1 cellular context compared by ENCODE assay signal in the genomic region with DNA sequence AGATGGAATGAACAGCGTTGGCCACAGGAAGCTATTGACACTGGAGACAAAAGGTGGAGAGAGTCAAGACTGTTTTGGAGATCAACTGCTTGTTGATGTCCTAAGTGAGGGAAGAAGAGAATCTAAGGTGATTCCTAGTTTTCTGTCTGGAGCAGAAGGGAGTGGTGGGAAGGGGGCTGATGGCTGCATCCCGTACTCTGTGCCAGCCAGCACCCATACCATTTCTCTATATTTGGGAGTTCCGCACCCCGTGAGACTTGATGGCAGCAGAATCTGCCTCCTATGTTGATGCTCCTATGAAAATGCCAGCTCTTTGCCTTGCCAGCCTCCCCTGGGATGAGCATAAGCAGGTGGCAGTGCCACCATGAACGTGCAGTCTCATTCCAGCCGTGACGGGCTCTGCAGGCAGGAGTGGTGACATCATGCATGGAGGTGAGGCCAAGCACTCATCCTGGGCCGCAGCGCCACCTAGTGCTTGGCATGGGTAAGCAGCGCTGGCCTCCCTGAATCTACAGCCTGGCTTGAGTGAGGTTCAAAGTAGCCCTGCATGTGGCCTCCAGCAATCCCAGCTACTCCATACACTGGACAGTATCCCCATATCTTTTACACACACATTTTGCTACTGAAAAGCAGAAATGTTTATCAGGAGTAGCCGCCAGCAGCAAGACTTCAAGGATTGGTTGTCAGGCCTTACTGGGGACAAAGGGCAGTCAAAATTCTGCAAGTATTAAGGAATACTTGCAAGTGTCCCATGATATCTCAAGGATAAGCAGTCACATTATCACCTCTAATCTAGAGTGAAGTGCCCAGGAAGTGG.
TF ChIP-seq lines count a peak whose summit lies in the region.

No MANE protein-coding gene starts in this region.

TF ChIP-seq in GM12878, 131 proteins besides CTCF, POLR2A, EP300 and RAD21 (continued from another document):
- TF ChIP-seq, protein P1, sequence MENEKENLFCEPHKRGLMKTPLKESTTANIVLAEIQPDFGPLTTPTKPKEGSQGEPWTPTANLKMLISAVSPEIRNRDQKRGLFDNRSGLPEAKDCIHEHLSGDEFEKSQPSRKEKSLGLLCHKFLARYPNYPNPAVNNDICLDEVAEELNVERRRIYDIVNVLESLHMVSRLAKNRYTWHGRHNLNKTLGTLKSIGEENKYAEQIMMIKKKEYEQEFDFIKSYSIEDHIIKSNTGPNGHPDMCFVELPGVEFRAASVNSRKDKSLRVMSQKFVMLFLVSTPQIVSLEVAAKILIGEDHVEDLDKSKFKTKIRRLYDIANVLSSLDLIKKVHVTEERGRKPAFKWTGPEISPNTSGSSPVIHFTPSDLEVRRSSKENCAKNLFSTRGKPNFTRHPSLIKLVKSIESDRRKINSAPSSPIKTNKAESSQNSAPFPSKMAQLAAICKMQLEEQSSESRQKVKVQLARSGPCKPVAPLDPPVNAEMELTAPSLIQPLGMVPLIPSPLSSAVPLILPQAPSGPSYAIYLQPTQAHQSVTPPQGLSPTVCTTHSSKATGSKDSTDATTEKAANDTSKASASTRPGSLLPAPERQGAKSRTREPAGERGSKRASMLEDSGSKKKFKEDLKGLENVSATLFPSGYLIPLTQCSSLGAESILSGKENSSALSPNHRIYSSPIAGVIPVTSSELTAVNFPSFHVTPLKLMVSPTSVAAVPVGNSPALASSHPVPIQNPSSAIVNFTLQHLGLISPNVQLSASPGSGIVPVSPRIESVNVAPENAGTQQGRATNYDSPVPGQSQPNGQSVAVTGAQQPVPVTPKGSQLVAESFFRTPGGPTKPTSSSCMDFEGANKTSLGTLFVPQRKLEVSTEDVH (IDR thresholded peaks at IDR 0.05; ENCODE audit: low read depth, partially characterized antibody) = no peak
- TF ChIP-seq SP1 (IDR thresholded peaks at IDR 0.05; ENCODE audit: low read depth, low read length) (no peak), HDAC2 (IDR thresholded peaks at IDR 0.05) (no peak), CHD1 (IDR thresholded peaks at IDR 0.05; ENCODE audit: low read depth, low read length) (no peak), IKZF1 (conservative IDR thresholded peaks at IDR 0.05) (0 out of 2 replicates have a peak, but pooled peaks have one; percentile 18), RCOR1 (conservative IDR thresholded peaks at IDR 0.05; ENCODE audit: low read depth, low read length) (no peak), ZNF207 (IDR thresholded peaks at IDR 0.05; ENCODE audit: borderline replicate concordance) (no peak), IRF4 (IDR thresholded peaks at IDR 0.05; ENCODE audit: low read depth, low read length) (0 out of 2 replicates have a peak, but pooled peaks have one; percentile 38), BHLHE40 (IDR thresholded peaks at IDR 0.05; ENCODE audit: borderline replicate concordance in 1 of 2, low read depth in 2 of 2, low read length in 1 of 2) (peak in 1 of 2 experiments; percentile 69; a peak in 1 of 4 replicates), STAT3 (IDR thresholded peaks at IDR 0.05; ENCODE audit: low read depth, low read length) (no peak), RUNX3 (IDR thresholded peaks at IDR 0.05; ENCODE audit: low read length) (no peak), HDGF (IDR thresholded peaks at IDR 0.05) (no peak), ZNF24 (IDR thresholded peaks at IDR 0.05) (no peak), KLF5 (IDR thresholded peaks at IDR 0.05; ENCODE audit: partially characterized antibody) (no peak), CREB1 (IDR thresholded peaks at IDR 0.05; ENCODE audit: low read depth) (peak; percentile 41; the same call in 1 of the 2 replicates), YY1 (IDR thresholded peaks at IDR 0.05; ENCODE audit: low read depth, low read length) (peak; percentile 59; the same call in 1 of the 2 replicates), HCFC1 (IDR thresholded peaks at IDR 0.05; ENCODE audit: low read length) (no peak), EED (IDR thresholded peaks at IDR 0.05; ENCODE audit: low read depth) (no peak), JUND (IDR thresholded peaks at IDR 0.05; ENCODE audit: low read depth, low read length) (peak; percentile 66), KAT2A (conservative IDR thresholded peaks at IDR 0.05; ENCODE audit: control insufficient read depth, low read depth, low read length) (no peak), TBL1XR1 (IDR thresholded peaks at IDR 0.05; ENCODE audit: low read depth, low read length) (no peak), ATF7 (IDR thresholded peaks at IDR 0.05; ENCODE audit: low read depth) (peak; percentile 94), KDM1A (IDR thresholded peaks at IDR 0.05; ENCODE audit: borderline replicate concordance) (no peak)
- TF ChIP-seq, protein P2, sequence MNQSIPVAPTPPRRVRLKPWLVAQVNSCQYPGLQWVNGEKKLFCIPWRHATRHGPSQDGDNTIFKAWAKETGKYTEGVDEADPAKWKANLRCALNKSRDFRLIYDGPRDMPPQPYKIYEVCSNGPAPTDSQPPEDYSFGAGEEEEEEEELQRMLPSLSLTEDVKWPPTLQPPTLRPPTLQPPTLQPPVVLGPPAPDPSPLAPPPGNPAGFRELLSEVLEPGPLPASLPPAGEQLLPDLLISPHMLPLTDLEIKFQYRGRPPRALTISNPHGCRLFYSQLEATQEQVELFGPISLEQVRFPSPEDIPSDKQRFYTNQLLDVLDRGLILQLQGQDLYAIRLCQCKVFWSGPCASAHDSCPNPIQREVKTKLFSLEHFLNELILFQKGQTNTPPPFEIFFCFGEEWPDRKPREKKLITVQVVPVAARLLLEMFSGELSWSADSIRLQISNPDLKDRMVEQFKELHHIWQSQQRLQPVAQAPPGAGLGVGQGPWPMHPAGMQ (IDR thresholded peaks at IDR 0.05; ENCODE audit: borderline replicate concordance) = no peak
- TF ChIP-seq, protein P3, sequence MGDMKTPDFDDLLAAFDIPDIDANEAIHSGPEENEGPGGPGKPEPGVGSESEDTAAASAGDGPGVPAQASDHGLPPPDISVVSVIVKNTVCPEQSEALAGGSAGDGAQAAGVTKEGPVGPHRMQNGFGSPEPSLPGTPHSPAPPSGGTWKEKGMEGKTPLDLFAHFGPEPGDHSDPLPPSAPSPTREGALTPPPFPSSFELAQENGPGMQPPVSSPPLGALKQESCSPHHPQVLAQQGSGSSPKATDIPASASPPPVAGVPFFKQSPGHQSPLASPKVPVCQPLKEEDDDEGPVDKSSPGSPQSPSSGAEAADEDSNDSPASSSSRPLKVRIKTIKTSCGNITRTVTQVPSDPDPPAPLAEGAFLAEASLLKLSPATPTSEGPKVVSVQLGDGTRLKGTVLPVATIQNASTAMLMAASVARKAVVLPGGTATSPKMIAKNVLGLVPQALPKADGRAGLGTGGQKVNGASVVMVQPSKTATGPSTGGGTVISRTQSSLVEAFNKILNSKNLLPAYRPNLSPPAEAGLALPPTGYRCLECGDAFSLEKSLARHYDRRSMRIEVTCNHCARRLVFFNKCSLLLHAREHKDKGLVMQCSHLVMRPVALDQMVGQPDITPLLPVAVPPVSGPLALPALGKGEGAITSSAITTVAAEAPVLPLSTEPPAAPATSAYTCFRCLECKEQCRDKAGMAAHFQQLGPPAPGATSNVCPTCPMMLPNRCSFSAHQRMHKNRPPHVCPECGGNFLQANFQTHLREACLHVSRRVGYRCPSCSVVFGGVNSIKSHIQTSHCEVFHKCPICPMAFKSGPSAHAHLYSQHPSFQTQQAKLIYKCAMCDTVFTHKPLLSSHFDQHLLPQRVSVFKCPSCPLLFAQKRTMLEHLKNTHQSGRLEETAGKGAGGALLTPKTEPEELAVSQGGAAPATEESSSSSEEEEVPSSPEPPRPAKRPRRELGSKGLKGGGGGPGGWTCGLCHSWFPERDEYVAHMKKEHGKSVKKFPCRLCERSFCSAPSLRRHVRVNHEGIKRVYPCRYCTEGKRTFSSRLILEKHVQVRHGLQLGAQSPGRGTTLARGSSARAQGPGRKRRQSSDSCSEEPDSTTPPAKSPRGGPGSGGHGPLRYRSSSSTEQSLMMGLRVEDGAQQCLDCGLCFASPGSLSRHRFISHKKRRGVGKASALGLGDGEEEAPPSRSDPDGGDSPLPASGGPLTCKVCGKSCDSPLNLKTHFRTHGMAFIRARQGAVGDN (IDR thresholded peaks at IDR 0.05) = no peak
TF ChIP-seq in GM12878: peak in this region for 11.
